ENCODE assay signal across 11 cellular contexts in the genomic region with DNA sequence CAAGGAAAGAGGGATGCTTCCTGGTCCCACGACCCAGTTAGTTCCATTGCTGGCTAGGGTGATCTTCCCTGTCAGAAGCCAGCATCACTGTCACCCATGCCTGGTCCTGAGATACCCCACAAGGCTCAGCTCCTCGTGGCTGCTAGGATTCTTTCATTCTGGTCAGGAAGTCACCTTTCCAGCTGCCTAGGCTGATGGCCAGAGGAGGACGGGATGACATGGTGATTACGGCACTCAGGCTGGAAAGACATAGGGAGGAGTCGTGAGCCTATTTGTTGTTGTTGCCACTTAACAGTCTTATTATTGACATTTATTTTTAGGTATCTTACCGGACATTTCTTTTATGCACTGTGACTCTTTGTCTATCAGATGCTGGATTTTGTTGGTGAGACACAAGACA. TPM values are rescaled to one million over a fixed set of nuclear protein-coding genes. Genes with fewer than 3 reads are reported as not detected.
DNase-seq lines count a peak whose midpoint lies in the region; ATAC-seq and TF ChIP-seq lines count a peak whose summit lies in the region.
"Had no signal": no experiment of that assay in that cellular context is flagged by ENCODE, and none has a peak within 500 bp of the region (broad histone marks: within the 10 kb centered on the region; RNA-seq: fewer than 3 reads in every experiment).

No MANE protein-coding gene starts in this region.

- H3K9ac ChIP-seq in BLaER1: peak overlapping the region; percentile 88
- H3K9ac ChIP-seq: GM23248 had no signal

- no peaks in the 10 kb centered on the region for H3K36me3 Mint-ChIP-seq in activated T-helper 17 cell treated with anti-CD3 and anti-CD28 coated beads, Interleukin-2, amount 50 U/mL, for 72 hours (ENCODE audit: low read depth)
- H3K36me3 Mint-ChIP-seq: CD14-positive monocyte had no signal

- H3K27ac ChIP-seq in BLaER1 (peak overlapping the region; percentile 98), WERI-Rb-1 (no peak overlapping the region), right atrium auricular region (peak overlapping the region; percentile 90 to 98)
- H3K27ac ChIP-seq: GM23248 had no signal

- peak overlapping the region; percentile 52 for H3K4me3 ChIP-seq in BLaER1
- no peak overlapping the region for H3K4me3 ChIP-seq in WERI-Rb-1 (ENCODE audit: low read depth, low read length)
- peak overlapping the region; percentile 34 to 37 for H3K4me3 ChIP-seq in right atrium auricular region

- H4K20me1 ChIP-seq in BLaER1: no peaks in the 10 kb centered on the region

- H3K4me1 ChIP-seq in BLaER1 (peaks cover 98% of the 10 kb centered on the region), right atrium auricular region (peaks cover 0 to 43% of the 10 kb centered on the region in 2 donors)

- no peaks in the 10 kb centered on the region for H3K9me3 Mint-ChIP-seq in activated T-helper 17 cell treated with anti-CD3 and anti-CD28 coated beads, Interleukin-2, amount 50 U/mL, for 72 hours

- peaks cover 14% of the 10 kb centered on the region for H3K27me3 Mint-ChIP-seq in activated T-helper 17 cell treated with anti-CD3 and anti-CD28 coated beads, Interleukin-2, amount 50 U/mL, for 72 hours

- no peaks in the 10 kb centered on the region for H3K27me3 ChIP-seq in BLaER1
- H3K27me3 ChIP-seq in WERI-Rb-1 (ENCODE audit: insufficient read depth, low read depth, severe bottlenecking): no peaks in the 10 kb centered on the region
- H3K27me3 ChIP-seq in right atrium auricular region: no peaks in the 10 kb centered on the region

- TF ChIP-seq CTCF in WERI-Rb-1 (IDR thresholded peaks at IDR 0.05; ENCODE audit: low read depth, low read length) (0 out of 2 replicates have a peak, but pooled peaks have one; percentile 2), right atrium auricular region (IDR thresholded peaks at IDR 0.05) (no peak)

- H3K9me3 ChIP-seq in BLaER1 (no peaks in the 10 kb centered on the region), WERI-Rb-1 (ENCODE audit: severe bottlenecking) (no peaks in the 10 kb centered on the region), right atrium auricular region (no peaks in the 10 kb centered on the region)
- H3K9me3 ChIP-seq: Caco-2 had no signal

- H3K27ac Mint-ChIP-seq in activated T-helper 17 cell treated with anti-CD3 and anti-CD28 coated beads, Interleukin-2, amount 50 U/mL, for 72 hours: no peak overlapping the region

- ATAC-seq in HG03135 (IDR thresholded peaks at IDR 0.05; ENCODE audit: unreplicated experiment) (peak; percentile 12), HG03520 (IDR thresholded peaks at IDR 0.05; ENCODE audit: unreplicated experiment) (no peak), GM21390 (IDR thresholded peaks at IDR 0.05; ENCODE audit: unreplicated experiment) (no peak)
- ATAC-seq in activated T-helper 17 cell treated with anti-CD3 and anti-CD28 coated beads, Interleukin-2, amount 50 U/mL, for 72 hours (replicated peaks): no peak

- H3K36me3 ChIP-seq in BLaER1 (no peaks in the 10 kb centered on the region), WERI-Rb-1 (no peaks in the 10 kb centered on the region), right atrium auricular region (no peaks in the 10 kb centered on the region)

- H3K4me1 Mint-ChIP-seq in activated T-helper 17 cell treated with anti-CD3 and anti-CD28 coated beads, Interleukin-2, amount 50 U/mL, for 72 hours: peaks cover 16% of the 10 kb centered on the region

- peak overlapping the region; percentile 95 for H3K4me2 ChIP-seq in BLaER1

- DNase-seq in WERI-Rb-1: no peak
- DNase-seq in right atrium auricular region (ENCODE audit: low spot score): no peak
- no peak for DNase-seq in retina

- no peak overlapping the region for H3K4me3 Mint-ChIP-seq in activated T-helper 17 cell treated with anti-CD3 and anti-CD28 coated beads, Interleukin-2, amount 50 U/mL, for 72 hours

RNA-seq across cellular contexts. Expression of gene MAPKAPK2, which starts 20.0 kb away (rescaled TPM):
- 100 to 1,000 TPM; 136 to 158 TPM for total RNA-seq in right atrium auricular region
- total RNA-seq in activated T-helper 17 cell treated with anti-CD3 and anti-CD28 coated beads, Interleukin-2, amount 50 U/mL, for 72 hours: 10 to 100 TPM; 64.6 to 85.3 TPM

RNA-seq across cellular contexts. Expression of gene DYRK3, which starts 29.4 kb away (rescaled TPM):
- total RNA-seq in right atrium auricular region: 10 to 100 TPM; 16.5 to 20.6 TPM
- 10 to 100 TPM in 1 of 2 donors, 1 to 10 TPM in 1; 9.3 to 12.3 TPM for total RNA-seq in activated T-helper 17 cell treated with anti-CD3 and anti-CD28 coated beads, Interleukin-2, amount 50 U/mL, for 72 hours
- total RNA-seq: Caco-2 had no signal

RNA-seq across cellular contexts. Expression of gene EIF2D, which starts 52.5 kb away (rescaled TPM):
- total RNA-seq in right atrium auricular region: 10 to 100 TPM; 21.7 to 30.4 TPM
- 10 to 100 TPM; 63.4 to 64.9 TPM for total RNA-seq in activated T-helper 17 cell treated with anti-CD3 and anti-CD28 coated beads, Interleukin-2, amount 50 U/mL, for 72 hours
